ENCODE assay signal across 1 cellular context in genomic region chr16:3880623-3881498, GRCh38.
TF ChIP-seq lines count a peak whose summit lies in the region.

Gene CREBBP (minus strand): TSS chr16:3880713. CDS start chr16:3879916, 797 bp downstream.

TF ChIP-seq in WTC11, 78 proteins besides CTCF, POLR2A, EP300 and RAD21 (continued from another document):
- no peak for TF ChIP-seq NFYB (CRISPR knock-in tag; conservative IDR thresholded peaks at IDR 0.05; ENCODE audit: low read depth)
- no peak for TF ChIP-seq MXD4 (CRISPR knock-in tag; IDR thresholded peaks at IDR 0.05; ENCODE audit: borderline replicate concordance)
- no peak for TF ChIP-seq ZNF416 (CRISPR knock-in tag; IDR thresholded peaks at IDR 0.05)
- no peak for TF ChIP-seq OVOL2 (CRISPR knock-in tag; IDR thresholded peaks at IDR 0.05; ENCODE audit: borderline replicate concordance)
- TF ChIP-seq NFATC4 (CRISPR knock-in tag; IDR thresholded peaks at IDR 0.05), result no peak
- TF ChIP-seq MAX (CRISPR knock-in tag; IDR thresholded peaks at IDR 0.05), result peak; percentile 65; the same call in 1 of the 2 replicates
- TF ChIP-seq ETV6 (CRISPR knock-in tag; IDR thresholded peaks at IDR 0.05), result 0 out of 2 replicates have a peak, but pooled peaks have one; percentile 23
- no peak for TF ChIP-seq RORB (CRISPR knock-in tag; IDR thresholded peaks at IDR 0.05)
- TF ChIP-seq ZMAT4 (CRISPR knock-in tag; IDR thresholded peaks at IDR 0.05), result no peak
- TF ChIP-seq CREB1 (CRISPR knock-in tag; IDR thresholded peaks at IDR 0.05), result no peak
- no peak for TF ChIP-seq MLX (CRISPR knock-in tag; IDR thresholded peaks at IDR 0.05)
- no peak for TF ChIP-seq CDX4 (CRISPR knock-in tag; IDR thresholded peaks at IDR 0.05; ENCODE audit: borderline replicate concordance)
- no peak for TF ChIP-seq ZNF121 (CRISPR knock-in tag; IDR thresholded peaks at IDR 0.05)
- TF ChIP-seq NR2C2 (CRISPR knock-in tag; IDR thresholded peaks at IDR 0.05), result no peak
- TF ChIP-seq ZNF219 (CRISPR knock-in tag; IDR thresholded peaks at IDR 0.05; ENCODE audit: borderline replicate concordance), result no peak
- no peak for TF ChIP-seq ZNF263 (CRISPR knock-in tag; IDR thresholded peaks at IDR 0.05; ENCODE audit: low read depth)
- no peak for TF ChIP-seq STAT6 (CRISPR knock-in tag; conservative IDR thresholded peaks at IDR 0.05; ENCODE audit: low read depth)
- TF ChIP-seq ZNF425 (CRISPR knock-in tag; conservative IDR thresholded peaks at IDR 0.05), result no peak
- no peak for TF ChIP-seq PRDM15 (CRISPR knock-in tag; IDR thresholded peaks at IDR 0.05)
- TF ChIP-seq ESRRA (CRISPR knock-in tag; IDR thresholded peaks at IDR 0.05; ENCODE audit: borderline replicate concordance), result no peak
- no peak for TF ChIP-seq FOXJ3 (CRISPR knock-in tag; IDR thresholded peaks at IDR 0.05; ENCODE audit: borderline replicate concordance)
- TF ChIP-seq ZNF281 (CRISPR knock-in tag; IDR thresholded peaks at IDR 0.05), result no peak
- no peak for TF ChIP-seq SOX15 (CRISPR knock-in tag; IDR thresholded peaks at IDR 0.05)
- no peak for TF ChIP-seq HMGA2 (CRISPR knock-in tag; IDR thresholded peaks at IDR 0.05)
- TF ChIP-seq FOXP4 (CRISPR knock-in tag; IDR thresholded peaks at IDR 0.05), result 0 out of 2 replicates have a peak, but pooled peaks have one; percentile 28
- 0 out of 2 replicates have a peak, but pooled peaks have one; percentile 63 for TF ChIP-seq ZBTB21 (CRISPR knock-in tag; IDR thresholded peaks at IDR 0.05; ENCODE audit: borderline replicate concordance)
- no peak for TF ChIP-seq SMAD4 (CRISPR knock-in tag; IDR thresholded peaks at IDR 0.05)
- TF ChIP-seq KAT7 (CRISPR knock-in tag; IDR thresholded peaks at IDR 0.05; ENCODE audit: borderline replicate concordance), result 0 out of 2 replicates have a peak, but pooled peaks have one; percentile 59
- no peak for TF ChIP-seq NR3C1 (CRISPR knock-in tag; conservative IDR thresholded peaks at IDR 0.05; ENCODE audit: low read depth)
- no peak for TF ChIP-seq TEAD4 (CRISPR knock-in tag; IDR thresholded peaks at IDR 0.05)
- no peak for TF ChIP-seq ATF2 (CRISPR knock-in tag; IDR thresholded peaks at IDR 0.05; ENCODE audit: borderline replicate concordance, low read depth)
- TF ChIP-seq GABPB1 (CRISPR knock-in tag; IDR thresholded peaks at IDR 0.05), result no peak
- no peak for TF ChIP-seq FOXP1 (CRISPR knock-in tag; IDR thresholded peaks at IDR 0.05; ENCODE audit: borderline replicate concordance)
TF ChIP-seq in WTC11: peak in this region for 17.
